23 cellular contexts compared by ENCODE assay signal in the genomic region with DNA sequence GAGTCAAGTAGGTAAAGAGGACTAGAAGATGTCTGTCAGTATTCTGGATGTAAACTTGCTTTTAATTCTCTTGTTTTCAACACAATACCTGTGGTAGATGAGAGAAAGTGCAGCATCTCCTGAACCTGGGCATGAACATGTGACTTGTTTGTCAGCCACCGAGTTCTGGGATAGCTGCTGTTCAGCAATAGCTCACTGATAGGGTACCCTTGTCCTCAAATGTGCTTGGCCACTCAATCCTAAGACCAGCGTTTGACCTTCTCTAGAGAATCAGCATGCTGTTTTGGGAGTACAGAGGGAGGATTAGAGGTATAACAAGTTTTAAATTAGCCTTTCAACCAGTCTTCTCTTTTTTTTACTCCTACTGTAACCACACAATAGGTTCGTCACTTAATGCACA. TPM values are rescaled to one million over a fixed set of nuclear protein-coding genes. Genes with fewer than 3 reads are reported as not detected.
A peak's percentile ranks its signal among the peaks of the same experiment; 100 is the strongest.
DNase-seq lines count a peak whose midpoint lies in the region; ATAC-seq and TF ChIP-seq lines count a peak whose summit lies in the region.
"Had no signal": no experiment of that assay in that cellular context is flagged by ENCODE, and none has a peak within 500 bp of the region (broad histone marks: within the 10 kb centered on the region; RNA-seq: fewer than 3 reads in every experiment).

No MANE protein-coding gene starts in this region.

- ATAC-seq in heart left ventricle, result peak in 3 of 4 donors; percentile 42 to 59 (median 50)
- ATAC-seq in left cardiac atrium, result no peak
- ATAC-seq in GM23338, result no peak
- no peak for ATAC-seq in T-helper 17 cell
- no peak for ATAC-seq in GM18868 (IDR thresholded peaks at IDR 0.05; ENCODE audit: unreplicated experiment)
- ATAC-seq: A549, GM12878, HCT116 had no signal

- no peaks in the 10 kb centered on the region; the same call in 1 of the 2 replicates for H3K9me2 ChIP-seq in GM23338 (ENCODE audit: insufficient read depth)

- intact Hi-C loops in heart left ventricle (cut with DNase I), result no loop called here
- intact Hi-C loops in left cardiac atrium (cut with DNase I), result no loop called here

- peaks cover 6% of the 10 kb centered on the region for H3K27me3 Mint-ChIP-seq in GM23338 (ENCODE audit: insufficient read depth, low read depth, poor library complexity)
- no peaks in the 10 kb centered on the region for H3K27me3 Mint-ChIP-seq in T-helper 17 cell
- H3K27me3 Mint-ChIP-seq in endodermal cell (ENCODE audit: insufficient read depth), result no peaks in the 10 kb centered on the region
- H3K27me3 Mint-ChIP-seq: CD4-positive, alpha-beta T cell had no signal

- WGBS in heart left ventricle, 4 donors, result 60 to 77% (median 72%) methylated on average over 3 of the region's 3 CpGs
- 92 to 100% methylated on average over 1 to 3 of the region's 3 CpGs for WGBS in endodermal cell (ENCODE audit: insufficient coverage in 1 of 2, insufficient read length in 1 of 2), 2 experiments

- H3K27ac Mint-ChIP-seq in GM23338 (peak overlapping the region; percentile 61; the same call in 1 of the 2 replicates), T-helper 17 cell (peak overlapping the region; percentile 14), endodermal cell (peak overlapping the region; percentile 54)
- H3K27ac Mint-ChIP-seq: CD14-positive monocyte; CD4-positive, alpha-beta T cell; CD8-positive, alpha-beta memory T cell had no signal

- H3K27ac ChIP-seq in heart left ventricle (no peak overlapping the region), GM23338 (ENCODE audit: low read depth) (no peak overlapping the region), endodermal cell (ENCODE audit: low read depth, low read length) (no peak overlapping the region)
- H3K27ac ChIP-seq: A549; BLaER1 treated with 17β-estradiol and CSF1 and Interleukin-3, amounts not matched to agents 10 nM and 100 nM had no signal

- H3K27me3 ChIP-seq in heart left ventricle, result no peaks in the 10 kb centered on the region
- no peaks in the 10 kb centered on the region for H3K27me3 ChIP-seq in GM23338 (ENCODE audit: insufficient read depth)
- no peaks in the 10 kb centered on the region for H3K27me3 ChIP-seq in endodermal cell (ENCODE audit: control insufficient read depth, insufficient read depth, low read length, poor library complexity, severe bottlenecking)
- H3K27me3 ChIP-seq: BE2C; BLaER1 treated with 17β-estradiol and CSF1 and Interleukin-3, amounts not matched to agents 10 nM and 100 nM had no signal

- peaks cover 69% of the 10 kb centered on the region for H3K36me3 Mint-ChIP-seq in GM23338 (ENCODE audit: low read depth)
- H3K36me3 Mint-ChIP-seq in T-helper 17 cell (ENCODE audit: low read depth), result peaks cover 4% of the 10 kb centered on the region
- H3K36me3 Mint-ChIP-seq in endodermal cell (ENCODE audit: low read depth), result peaks cover 58% of the 10 kb centered on the region

- DNase-seq in heart left ventricle (no peak), left cardiac atrium (no peak), GM23338 (ENCODE audit: low spot score) (no peak), T-helper 17 cell (no peak), endodermal cell (no peak)
- no peak for DNase-seq in effector CD8-positive, alpha-beta T cell (lab: John Stamatoyannopoulos, UW)
- DNase-seq: 8988T; ACHN; AML-193; BE2C; CD4-positive, alpha-beta T cell; CD8-positive, alpha-beta memory T cell; DMS 273 treated with DMSO at 0.1 percent for 48 hours; DMS79; EL; GDM1; H9 had no signal

- H3K9me3 ChIP-seq in heart left ventricle, result peaks cover 0 to 3% (median 0%) of the 10 kb centered on the region in 12 donors
- H3K9me3 ChIP-seq in T-helper 17 cell (ENCODE audit: control insufficient read depth, low read length, poor library complexity, severe bottlenecking), result no peaks in the 10 kb centered on the region
- peaks cover 59% of the 10 kb centered on the region for H3K9me3 ChIP-seq in endodermal cell (ENCODE audit: control insufficient read depth, low read length)
- H3K9me3 ChIP-seq: A549, BE2C had no signal

- H3K9me3 Mint-ChIP-seq in GM23338 (peaks cover 28% of the 10 kb centered on the region), endodermal cell (peaks cover 64% of the 10 kb centered on the region)

- peaks cover 18% of the 10 kb centered on the region for H3K79me2 ChIP-seq in GM23338 (replicated peaks; ENCODE audit: insufficient read depth)

- no peaks in the 10 kb centered on the region for H4K20me1 ChIP-seq in GM23338 (replicated peaks; ENCODE audit: insufficient read depth)

- H3F3A ChIP-seq in GM23338 (replicated peaks; ENCODE audit: low read depth), result no peaks in the 10 kb centered on the region

- H3K36me3 ChIP-seq in heart left ventricle, result no peaks in the 10 kb centered on the region
- peaks cover 8% of the 10 kb centered on the region for H3K36me3 ChIP-seq in GM23338 (ENCODE audit: insufficient read depth)
- peaks cover 39% of the 10 kb centered on the region for H3K36me3 ChIP-seq in endodermal cell (ENCODE audit: control insufficient read depth, insufficient read depth, low read length)
- H3K36me3 ChIP-seq: BE2C had no signal

- H3K4me3 ChIP-seq in heart left ventricle (no peak overlapping the region), GM23338 (no peak overlapping the region), endodermal cell (ENCODE audit: low read length) (peak overlapping the region; percentile 10)
- H3K4me3 ChIP-seq: A549; BLaER1 treated with 17β-estradiol and CSF1 and Interleukin-3, amounts not matched to agents 10 nM and 100 nM; GM12878 had no signal

- H3K4me3 Mint-ChIP-seq in GM23338 (peak overlapping the region; percentile 19; the same call in 1 of the 3 replicates), T-helper 17 cell (no peak overlapping the region), endodermal cell (no peak overlapping the region)
- H3K4me3 Mint-ChIP-seq: CD14-positive monocyte; CD4-positive, alpha-beta T cell; CD8-positive, alpha-beta memory T cell; H9 had no signal

- H3K9ac ChIP-seq in endodermal cell (ENCODE audit: extremely low read depth, low read length, poor library complexity, severe bottlenecking), result no peak overlapping the region
- H3K9ac ChIP-seq: BLaER1 treated with 17β-estradiol and CSF1 and Interleukin-3, amounts not matched to agents 10 nM and 100 nM had no signal

- H3K4me1 Mint-ChIP-seq in GM23338 (peaks cover 44% of the 10 kb centered on the region), T-helper 17 cell (peaks cover 16% of the 10 kb centered on the region), endodermal cell (peaks cover 29% of the 10 kb centered on the region)

- H3K4me2 ChIP-seq in GM23338, result peak overlapping the region; percentile 28; the same call in 1 of the 2 replicates
- H3K4me2 ChIP-seq: A549; BLaER1 treated with 17β-estradiol and CSF1 and Interleukin-3, amounts not matched to agents 10 nM and 100 nM had no signal

- TF ChIP-seq CTCF in heart left ventricle (IDR thresholded peaks at IDR 0.05) (no peak), GM23338 (conservative IDR thresholded peaks at IDR 0.05; ENCODE audit: low read depth in 2 of 2) (no peak), endodermal cell (conservative IDR thresholded peaks at IDR 0.05) (no peak)

- peaks cover 0 to 32% (median under 1%) of the 10 kb centered on the region in 12 donors for H3K4me1 ChIP-seq in heart left ventricle
- H3K4me1 ChIP-seq in GM23338 (ENCODE audit: insufficient read depth), result peaks cover 20% of the 10 kb centered on the region
- peaks cover 6% of the 10 kb centered on the region for H3K4me1 ChIP-seq in endodermal cell (ENCODE audit: control insufficient read depth, insufficient read depth, low read length)
- H3K4me1 ChIP-seq: A549, BE2C had no signal

- no peak for TF ChIP-seq POLR2A in heart left ventricle (IDR thresholded peaks at IDR 0.05)

- no peak overlapping the region for H2AFZ ChIP-seq in GM23338

TF ChIP-seq in GM23338, 12 proteins besides CTCF, POLR2A, EP300 and RAD21 (continues in another document):
- no peak for TF ChIP-seq NANOG (IDR thresholded peaks at IDR 0.05; ENCODE audit: borderline replicate concordance)
- no peak for TF ChIP-seq EZH2 (IDR thresholded peaks at IDR 0.05; ENCODE audit: low read depth, unreplicated experiment)
- no peak for TF ChIP-seq EZH2phosphoT487 (IDR thresholded peaks at IDR 0.05; ENCODE audit: unreplicated experiment)
- TF ChIP-seq ZNF114 (CRISPR knock-in tag; IDR thresholded peaks at IDR 0.05), result no peak
- TF ChIP-seq POLR2AphosphoS5 (IDR thresholded peaks at IDR 0.05; ENCODE audit: low read depth), result no peak

RNA-seq across cellular contexts. Expression of a gene that starts 23.2 kb away (rescaled TPM):
- total RNA-seq in heart left ventricle (10 to 100 TPM in 7 of 9 donors, 1 to 10 TPM in 2; 4.1 to 15.3 (median 12.6) TPM), left cardiac atrium (10 to 100 TPM; 13.7 to 17.0 TPM), T-helper 17 cell (10 to 100 TPM; 15.8 to 26.4 TPM), endodermal cell (10 to 100 TPM; 16.2 to 26.0 TPM)
- polyA plus RNA-seq in heart left ventricle (10 to 100 TPM; 12.8 to 15.4 TPM), GM23338 (2016; fragmentation: Nextera tagmentation; extraction: Ambion mirVana) (22.0 and 22.5 TPM in 2 replicates)
- total RNA-seq in GM23338 (2014; rRNA removed; shearing (Covaris generic)), result 15.2 and 18.8 TPM in 2 replicates
- 23.4 TPM for polyA plus RNA-seq in endodermal cell (2013, experiment 1 of 2)
- 22.4 TPM for polyA plus RNA-seq in endodermal cell (2013, experiment 2 of 2)

Comparison
In these comparisons a context has a peak if more than half of its experiments do, and no peak if none do; other contexts are left out.
1. ATAC-seq: peak in heart left ventricle (3 of 4); none in left cardiac atrium (0 of 2), GM23338 (single experiment), T-helper 17 cell (single experiment) and GM18868 (single experiment).
2. Peak in every context shown above with its lines, with median percentiles within 50 percentile points of each other: H3K27ac Mint-ChIP-seq.